8 cellular contexts compared by ENCODE assay signal in genomic region chr11:129374081-129374992, GRCh38. TPM values are rescaled to one million over a fixed set of nuclear protein-coding genes. Genes with fewer than 3 reads are reported as not detected.
DNase-seq lines count a peak whose midpoint lies in the region; ATAC-seq and TF ChIP-seq lines count a peak whose summit lies in the region.

No MANE protein-coding gene starts in this region.

- no peaks in the 10 kb centered on the region for H3K36me3 Mint-ChIP-seq in CD8-positive, alpha-beta memory T cell
- no peaks in the 10 kb centered on the region for H3K36me3 Mint-ChIP-seq in endodermal cell (ENCODE audit: low read depth)

- ATAC-seq in IMR-90 (ENCODE audit: low read depth) = no peak
- no peak for ATAC-seq in GM18870 (IDR thresholded peaks at IDR 0.05; ENCODE audit: unreplicated experiment)

- H3K4me3 ChIP-seq in CD8-positive, alpha-beta memory T cell (ENCODE audit: low read length) = no peak overlapping the region
- H3K4me3 ChIP-seq in IMR-90 (ENCODE audit: insufficient read depth, low read depth, low read length) = peak overlapping the region; percentile 9; the same call in 1 of the 2 replicates
- peak overlapping the region; percentile 79 for H3K4me3 ChIP-seq in endodermal cell (ENCODE audit: low read length)
- H3K4me3 ChIP-seq in neuron (ENCODE audit: low read length) = peak overlapping the region; percentile 22

- WGBS in IMR-90 (ENCODE audit: extremely low coverage in 2 of 2, insufficient read length in 1 of 2), 2 experiments = 3% methylated on average over 24 of the region's 57 CpGs; no CpG with 5 or more reads in 1 of the 2 experiments
- WGBS in endodermal cell (ENCODE audit: insufficient coverage in 1 of 2, insufficient read length in 1 of 2), 2 experiments = 4 to 6% methylated on average over 30 to 57 of the region's 57 CpGs

- no peak overlapping the region for H2AK5ac ChIP-seq in IMR-90 (ENCODE audit: low read depth, low read length)

- POLR2A ChIA-PET in CD8-positive, alpha-beta memory T cell (lab: Charles Lee) = no interaction called here
- POLR2A ChIA-PET in IMR-90 (lab: Charles Lee; ENCODE audit: unreplicated experiment) = no interaction called here

- peak overlapping the region; percentile 86 for H3K4me2 ChIP-seq in IMR-90 (ENCODE audit: low read depth, low read length)

- no peak overlapping the region for H2BK5ac ChIP-seq in IMR-90 (ENCODE audit: low read depth, low read length, poor library complexity, severe bottlenecking)

- dilution Hi-C loops in IMR-90 (cut with HindIII; ENCODE audit: low sequenced_read_pairs, unreplicated experiment) = no loop called here

- TF ChIP-seq POLR2A in IMR-90 (IDR thresholded peaks at IDR 0.05; ENCODE audit: low read depth, low read length) = no peak

- H3K27ac Mint-ChIP-seq in CD8-positive, alpha-beta memory T cell = no peak overlapping the region
- H3K27ac Mint-ChIP-seq in endodermal cell = no peak overlapping the region

- H2BK120ac ChIP-seq in IMR-90 (ENCODE audit: low read depth, low read length) = no peak overlapping the region

- no peak overlapping the region for H4K91ac ChIP-seq in IMR-90 (ENCODE audit: insufficient read depth, low read depth, low read length)

- CTCF ChIA-PET in CD8-positive, alpha-beta memory T cell (lab: Charles Lee) = no interaction called here
- CTCF ChIA-PET in IMR-90 (lab: Yijun Ruan, JAX) = no interaction called here

- H3K4me1 Mint-ChIP-seq in CD8-positive, alpha-beta memory T cell = peaks cover 4 to 33% (median 10%) of the 10 kb centered on the region in 3 donors
- H3K4me1 Mint-ChIP-seq in endodermal cell = peaks cover 6% of the 10 kb centered on the region

- BruUV-seq in IMR-90 (replicated peaks; lab: Mats Ljungman, UMichigan) = no TSS peak

- no peak overlapping the region for H3K9ac ChIP-seq in IMR-90 (ENCODE audit: low read depth, low read length)
- no peak overlapping the region for H3K9ac ChIP-seq in endodermal cell (ENCODE audit: extremely low read depth, low read length, poor library complexity, severe bottlenecking)

- DNase-seq in CD8-positive, alpha-beta memory T cell = no peak
- DNase-seq in IMR-90 = no peak
- DNase-seq in endodermal cell = peak; percentile 75
- no peak for DNase-seq in dermis blood vessel endothelial cell
- no peak for DNase-seq in NAMALWA (ENCODE audit: low spot score)
- no peak for DNase-seq in COR-L47 (lab: John Stamatoyannopoulos, UW)

- TF ChIP-seq CTCF in IMR-90 (conservative IDR thresholded peaks at IDR 0.05; ENCODE audit: low read depth, low read length) (no peak), endodermal cell (conservative IDR thresholded peaks at IDR 0.05) (peak; percentile 27)

- H4K8ac ChIP-seq in IMR-90 (ENCODE audit: low read depth in 2 of 2, low read length in 2 of 2) = no peak overlapping the region

- H3K23ac ChIP-seq in IMR-90 (ENCODE audit: low read depth, low read length) = no peak overlapping the region

- H3K14ac ChIP-seq in IMR-90 (replicated peaks; ENCODE audit: low read depth, low read length) = no peak overlapping the region

- intact Hi-C loops in IMR-90 (cut with micrococcal nuclease) = no loop called here

- no peaks in the 10 kb centered on the region for H3K9me3 ChIP-seq in CD8-positive, alpha-beta memory T cell (ENCODE audit: low read length)
- no peaks in the 10 kb centered on the region for H3K9me3 ChIP-seq in IMR-90 (ENCODE audit: control insufficient read depth, insufficient read depth, low read length)
- H3K9me3 ChIP-seq in endodermal cell (ENCODE audit: control insufficient read depth, low read length) = no peaks in the 10 kb centered on the region
- no peaks in the 10 kb centered on the region for H3K9me3 ChIP-seq in neuron (ENCODE audit: low read length)

- no peak overlapping the region for H3K56ac ChIP-seq in IMR-90 (ENCODE audit: extremely low read depth, insufficient read depth, low read length)

- H3K27me3 Mint-ChIP-seq in CD8-positive, alpha-beta memory T cell = peaks cover 52 to 74% of the 10 kb centered on the region in 2 donors
- H3K27me3 Mint-ChIP-seq in endodermal cell (ENCODE audit: insufficient read depth) = peaks cover 95% of the 10 kb centered on the region

- H2AFZ ChIP-seq in IMR-90 (replicated peaks; ENCODE audit: low read length, poor library complexity) (peak overlapping the region; percentile 70), neuron (ENCODE audit: low read depth, low read length) (peak overlapping the region; percentile 37)

- no peak overlapping the region for H3K4ac ChIP-seq in IMR-90 (ENCODE audit: low read depth, low read length)

- H3K79me1 ChIP-seq in IMR-90 (ENCODE audit: low read depth in 1 of 2, low read length in 2 of 2) = no peaks in the 10 kb centered on the region

- H3K36me3 ChIP-seq in CD8-positive, alpha-beta memory T cell (ENCODE audit: insufficient read depth, low read length) = no peaks in the 10 kb centered on the region
- H3K36me3 ChIP-seq in IMR-90 (ENCODE audit: control insufficient read depth, insufficient read depth, low read length) (no peaks in the 10 kb centered on the region), endodermal cell (ENCODE audit: control insufficient read depth, insufficient read depth, low read length) (no peaks in the 10 kb centered on the region), neuron (ENCODE audit: insufficient read depth, low read length) (no peaks in the 10 kb centered on the region)

- no peak overlapping the region for H4K5ac ChIP-seq in IMR-90 (ENCODE audit: low read depth, low read length)

- H2BK15ac ChIP-seq in IMR-90 (ENCODE audit: low read depth, low read length) = no peak overlapping the region

- H2AK9ac ChIP-seq in IMR-90 (replicated peaks; ENCODE audit: low read depth, low read length, poor library complexity) = peak overlapping the region; percentile 51

- TF ChIP-seq RAD21 in IMR-90 (IDR thresholded peaks at IDR 0.05; ENCODE audit: low read length) = no peak

- in situ Hi-C loops in IMR-90 (cut with MboI; ENCODE audit: low sequenced_read_pairs) = no loop called here

- no peak overlapping the region for H2BK20ac ChIP-seq in IMR-90 (ENCODE audit: low read depth, low read length)

- H3K27ac ChIP-seq in CD8-positive, alpha-beta memory T cell (ENCODE audit: low read depth, low read length) = no peak overlapping the region
- no peak overlapping the region for H3K27ac ChIP-seq in IMR-90 (ENCODE audit: insufficient read depth, low read length)
- H3K27ac ChIP-seq in endodermal cell (ENCODE audit: low read depth, low read length) = no peak overlapping the region

- H3K4me1 ChIP-seq in CD8-positive, alpha-beta memory T cell (ENCODE audit: insufficient read depth, low read length) = no peaks in the 10 kb centered on the region
- H3K4me1 ChIP-seq in IMR-90 (ENCODE audit: control insufficient read depth, insufficient read depth, low read length) = peaks cover 2% of the 10 kb centered on the region; the same call in 1 of the 2 replicates
- no peaks in the 10 kb centered on the region for H3K4me1 ChIP-seq in endodermal cell (ENCODE audit: control insufficient read depth, insufficient read depth, low read length)
- peaks cover 5% of the 10 kb centered on the region for H3K4me1 ChIP-seq in neuron (ENCODE audit: insufficient read depth, low read length)

- H3K9me1 ChIP-seq in IMR-90 (ENCODE audit: insufficient read depth, low read length) = no peaks in the 10 kb centered on the region

- H3K18ac ChIP-seq in IMR-90 (ENCODE audit: low read depth, low read length) = no peak overlapping the region

- peak overlapping the region in 6 of 7 donors; percentile 17 to 79 (median 58) for H3K4me3 Mint-ChIP-seq in CD8-positive, alpha-beta memory T cell
- peak overlapping the region; percentile 61 for H3K4me3 Mint-ChIP-seq in endodermal cell

- peaks cover 16% of the 10 kb centered on the region for H3K27me3 ChIP-seq in CD8-positive, alpha-beta memory T cell (ENCODE audit: insufficient read depth, low read length, poor library complexity, severe bottlenecking)
- H3K27me3 ChIP-seq in IMR-90 (ENCODE audit: control insufficient read depth, insufficient read depth, low read length) (peaks cover 70% of the 10 kb centered on the region), endodermal cell (ENCODE audit: control insufficient read depth, insufficient read depth, low read length, poor library complexity, severe bottlenecking) (peaks cover 96% of the 10 kb centered on the region), neuron (ENCODE audit: insufficient read depth, low read length) (peaks cover 88% of the 10 kb centered on the region)

- H3K9me3 Mint-ChIP-seq in CD8-positive, alpha-beta memory T cell = peaks cover 0 to 3% (median 0%) of the 10 kb centered on the region in 5 donors
- H3K9me3 Mint-ChIP-seq in endodermal cell = no peaks in the 10 kb centered on the region

- no peaks in the 10 kb centered on the region for H4K20me1 ChIP-seq in IMR-90 (ENCODE audit: insufficient read depth, low read length)

TF ChIP-seq in IMR-90, 13 proteins besides CTCF, POLR2A, EP300 and RAD21:
- no peak for TF ChIP-seq MAFK (IDR thresholded peaks at IDR 0.05; ENCODE audit: low read depth, low read length)
- TF ChIP-seq MXI1 (IDR thresholded peaks at IDR 0.05; ENCODE audit: borderline replicate concordance, low read depth, low read length) = no peak
- TF ChIP-seq RCOR1 (IDR thresholded peaks at IDR 0.05; ENCODE audit: insufficient replicate concordance, low read length) = no peak
- no peak for TF ChIP-seq USF2 (IDR thresholded peaks at IDR 0.05; ENCODE audit: low read depth, low read length)
- no peak for TF ChIP-seq SMC3 (IDR thresholded peaks at IDR 0.05; ENCODE audit: low read depth, low read length)
- no peak for TF ChIP-seq MAZ (IDR thresholded peaks at IDR 0.05; ENCODE audit: borderline replicate concordance, low read depth, low read length)

RNA-seq across cellular contexts. Expression of gene BARX2, which starts 1.3 kb away (rescaled TPM):
- not detected for total RNA-seq in CD8-positive, alpha-beta memory T cell
- polyA plus RNA-seq in CD8-positive, alpha-beta memory T cell = not detected
- not detected in 2 replicates for total RNA-seq in IMR-90 (2012; rRNA removed)
- polyA plus RNA-seq in IMR-90 (2012; rRNA removed) = not detected in 2 replicates
- not detected in 2 replicates for polyA plus RNA-seq in IMR-90 (2012; cell fraction: cytosol; rRNA removed)
- polyA plus RNA-seq in IMR-90 (2012; cell fraction: nucleus; rRNA removed; ENCODE audit: low replicate concordance) = not detected in 2 replicates
- total RNA-seq in endodermal cell = not detected
- not detected for polyA plus RNA-seq in endodermal cell (2013, experiment 1 of 2)
- polyA plus RNA-seq in endodermal cell (2013, experiment 2 of 2) = not detected
- not detected in 2 replicates for total RNA-seq in dermis blood vessel endothelial cell
